Comparison of ENCODE assay signal across 26 cellular contexts in genomic region chr2:108854484-108854883, GRCh38.
"Had no signal": no experiment of that assay in that cellular context is flagged by ENCODE, and none has a peak within 500 bp of the region (broad histone marks: within the 10 kb centered on the region; RNA-seq: fewer than 3 reads in every experiment).

No MANE protein-coding gene starts in this region.

- DNase-seq: occipital lobe; ovary; posterior cingulate gyrus; psoas muscle; right cardiac atrium; right lobe of liver; sigmoid colon; stimulated activated CD4-positive, alpha-beta T cell treated with anti-CD3 and anti-CD28 coated beads, Interleukin-15, amount 100 ng/mL, for 24 hours; stimulated activated CD4-positive, alpha-beta T cell treated with anti-CD3 and anti-CD28 coated beads, Interleukin-2, amount 100 ng/mL, for 24 hours; stimulated activated CD4-positive, alpha-beta T cell treated with anti-CD3 and anti-CD28 coated beads, Interleukin-2, amount 100 ng/mL, for 48 hours; stimulated activated CD4-positive, alpha-beta T cell treated with anti-CD3 and anti-CD28 coated beads, Interleukin-4, amount 100 ng/mL, for 24 hours; stimulated activated naive B cell treated with anti-CD40 and anti-IgM and Interleukin-4, amounts not matched to agents 10 μg/mL and 1 μg/mL and 100 μg/mL, for 72 hours; stimulated activated naive CD4-positive, alpha-beta T cell treated with Interleukin-2 at 50 U/mL for 16 hours; stomach; thyroid gland; upper lobe of left lung had no signal

- H3K27ac ChIP-seq: neural progenitor cell, ovary, parathyroid adenoma, psoas muscle, right lobe of liver, sigmoid colon, stomach, thoracic aorta, thyroid gland, tibial nerve, upper lobe of left lung, vagina had no signal

- H3K4me3 ChIP-seq: neural progenitor cell, ovary, psoas muscle, right lobe of liver, sigmoid colon, stomach, thoracic aorta, thyroid gland, tibial nerve, upper lobe of left lung, vagina had no signal

- H3K36me3 ChIP-seq: ovary, right lobe of liver, sigmoid colon, thoracic aorta, thyroid gland, vagina had no signal

- H3K4me1 ChIP-seq: neural progenitor cell, parathyroid adenoma, psoas muscle, right lobe of liver, sigmoid colon, stomach, thyroid gland, tibial nerve, upper lobe of left lung, vagina had no signal

- H3K36me3 Mint-ChIP-seq: stimulated activated effector memory CD8-positive, alpha-beta T cell treated with anti-CD3 and anti-CD28 coated beads, Interleukin-12 subunit alpha, Interleukin-12 subunit beta, amount 100 ng/mL, for 72 hours had no signal

- H3K9me3 ChIP-seq: ovary, psoas muscle, right lobe of liver, stomach, thoracic aorta, thyroid gland, tibial nerve, upper lobe of left lung, vagina had no signal

- H3K4me3 Mint-ChIP-seq: nephron; neural progenitor cell; stimulated activated effector memory CD8-positive, alpha-beta T cell treated with anti-CD3 and anti-CD28 coated beads, Interleukin-12 subunit alpha, Interleukin-12 subunit beta, amount 100 ng/mL, for 72 hours; stimulated activated naive B cell treated with anti-CD40 and anti-IgM and Interleukin-4, amounts not matched to agents 10 μg/mL and 1 μg/mL and 100 μg/mL, for 72 hours; stimulated activated naive CD8-positive, alpha-beta T cell treated with anti-CD3 and anti-CD28 coated beads, Interleukin-15, Interleukin-2, amounts not matched to agents 100 ng/mL and 50 ng/mL, for 24 hours had no signal

- H3K27me3 Mint-ChIP-seq: progenitor cell of endocrine pancreas; stimulated activated naive B cell treated with anti-CD40 and anti-IgM and Interleukin-4, amounts not matched to agents 10 μg/mL and 1 μg/mL and 100 μg/mL, for 72 hours; stimulated activated naive CD8-positive, alpha-beta T cell treated with anti-CD3 and anti-CD28 coated beads, Interleukin-15, Interleukin-2, amounts not matched to agents 100 ng/mL and 50 ng/mL, for 24 hours had no signal

- FAIRE-seq: urothelium cell line had no signal

- H3K9me3 Mint-ChIP-seq: stimulated activated effector memory CD8-positive, alpha-beta T cell treated with anti-CD3 and anti-CD28 coated beads, Interleukin-12 subunit alpha, Interleukin-12 subunit beta, amount 100 ng/mL, for 72 hours; stimulated activated naive B cell treated with anti-CD40 and anti-IgM and Interleukin-4, amounts not matched to agents 10 μg/mL and 1 μg/mL and 100 μg/mL, for 72 hours; stimulated activated naive CD8-positive, alpha-beta T cell treated with anti-CD3 and anti-CD28 coated beads, Interleukin-15, Interleukin-2, amounts not matched to agents 100 ng/mL and 50 ng/mL, for 24 hours had no signal

- H3K4me1 Mint-ChIP-seq: nephron; neural progenitor cell; stimulated activated effector memory CD8-positive, alpha-beta T cell treated with anti-CD3 and anti-CD28 coated beads, Interleukin-12 subunit alpha, Interleukin-12 subunit beta, amount 100 ng/mL, for 72 hours; stimulated activated naive B cell treated with anti-CD40 and anti-IgM and Interleukin-4, amounts not matched to agents 10 μg/mL and 1 μg/mL and 100 μg/mL, for 72 hours had no signal

- H3K27ac Mint-ChIP-seq: nephron; neural progenitor cell; progenitor cell of endocrine pancreas; stimulated activated effector memory CD8-positive, alpha-beta T cell treated with anti-CD3 and anti-CD28 coated beads, Interleukin-12 subunit alpha, Interleukin-12 subunit beta, amount 100 ng/mL, for 72 hours; stimulated activated naive B cell treated with anti-CD40 and anti-IgM and Interleukin-4, amounts not matched to agents 10 μg/mL and 1 μg/mL and 100 μg/mL, for 72 hours; stimulated activated naive CD8-positive, alpha-beta T cell treated with anti-CD3 and anti-CD28 coated beads, Interleukin-15, Interleukin-2, amounts not matched to agents 100 ng/mL and 50 ng/mL, for 24 hours had no signal
